Comparison of ENCODE assay signal across 8 cellular contexts in genomic region chr1:10209905-10210810, GRCh38. TPM values are rescaled to one million over a fixed set of nuclear protein-coding genes. Genes with fewer than 3 reads are reported as not detected.
DNase-seq lines count a peak whose midpoint lies in the region; TF ChIP-seq lines count a peak whose summit lies in the region.

KIF1B (plus strand) TSS chr1:10210570; CDS start chr1:10232329, 21,759 bp downstream.

- H3K36me3 ChIP-seq in H7 (replicated peaks; ENCODE audit: control insufficient read depth, insufficient read depth, low read length), result no peaks in the 10 kb centered on the region
- no peaks in the 10 kb centered on the region for H3K36me3 ChIP-seq in Loucy (ENCODE audit: insufficient read depth, low read length)
- no peaks in the 10 kb centered on the region for H3K36me3 ChIP-seq in stomach smooth muscle (ENCODE audit: control insufficient read depth in 2 of 2, insufficient read depth in 2 of 2, low read length in 2 of 2)

- H3K4me3 ChIP-seq in H7 (ENCODE audit: insufficient read depth, low read depth, low read length), result peak within 1 kb of the TSS; percentile 91
- peak within 1 kb of the TSS; percentile 100 for H3K4me3 ChIP-seq in Loucy (ENCODE audit: low read length, poor library complexity, severe bottlenecking)
- peak within 1 kb of the TSS; percentile 98 for H3K4me3 ChIP-seq in fibroblast of villous mesenchyme (ENCODE audit: low read depth, low read length)
- H3K4me3 ChIP-seq in stomach smooth muscle (ENCODE audit: low read length in 2 of 2), result peak within 1 kb of the TSS; percentile 95 to 98

- H3K9me2 ChIP-seq in Loucy (replicated peaks; ENCODE audit: low read depth, low read length), result no peaks in the 10 kb centered on the region

- H3K9ac ChIP-seq in Loucy (ENCODE audit: low read depth, low read length, poor library complexity, severe bottlenecking), result peak within 1 kb of the TSS; percentile 96
- H3K9ac ChIP-seq in stomach smooth muscle (ENCODE audit: low read length in 2 of 2), result peak within 1 kb of the TSS; percentile 97 to 99

- peaks cover 3% of the 10 kb centered on the region; the same call in 1 of the 2 replicates for H3F3A ChIP-seq in Loucy (ENCODE audit: low read depth)

- peak within 1 kb of the TSS; percentile 97 for H3K4me3 Mint-ChIP-seq in neural crest cell

- peak within 1 kb of the TSS; percentile 99 for H3K4me2 ChIP-seq in Loucy (ENCODE audit: low read depth, low read length, poor library complexity, severe bottlenecking)

- peaks cover 15% of the 10 kb centered on the region for H4K20me1 ChIP-seq in Loucy (ENCODE audit: insufficient read depth, low read length, poor library complexity, severe bottlenecking)

- H3K4me1 ChIP-seq in Loucy (ENCODE audit: insufficient read depth, low read length, poor library complexity, severe bottlenecking), result peaks cover 27% of the 10 kb centered on the region
- H3K4me1 ChIP-seq in stomach smooth muscle (ENCODE audit: control insufficient read depth, insufficient read depth, low read length), result peaks cover 23% of the 10 kb centered on the region

- TF ChIP-seq CTCF in Loucy (conservative IDR thresholded peaks at IDR 0.05; ENCODE audit: low read length) (peak; percentile 78), fibroblast of villous mesenchyme (IDR thresholded peaks at IDR 0.05; ENCODE audit: insufficient read depth, low read depth, low read length) (peak; percentile 90), neural crest cell (conservative IDR thresholded peaks at IDR 0.05) (peak; percentile 100)

- no peaks in the 10 kb centered on the region for H3K36me3 Mint-ChIP-seq in neural crest cell (ENCODE audit: low read depth)

- peak; percentile 96 for DNase-seq in G401 (ENCODE audit: low spot score)
- peak; percentile 100 for DNase-seq in H7
- peak; percentile 82 for DNase-seq in SHP77 treated with DMSO at 0.1 percent for 48 hours (lab: John Stamatoyannopoulos, UW)
- peak; percentile 97 for DNase-seq in activated gamma-delta T cell (lab: John Stamatoyannopoulos, UW)
- peak; percentile 98 for DNase-seq in fibroblast of villous mesenchyme (ENCODE audit: low read depth)
- peak; percentile 99 for DNase-seq in neural crest cell (ENCODE audit: low read depth, low spot score)

- in situ Hi-C loops in G401 (cut with HindIII; ENCODE audit: low sequenced_read_pairs), result no loop called here

- no peaks in the 10 kb centered on the region for H3K9me3 Mint-ChIP-seq in neural crest cell

- H3K27me3 ChIP-seq in H7 (ENCODE audit: control insufficient read depth, insufficient read depth, low read length) (no peaks in the 10 kb centered on the region), Loucy (ENCODE audit: insufficient read depth, low read length, poor library complexity, severe bottlenecking) (no peaks in the 10 kb centered on the region), stomach smooth muscle (ENCODE audit: control insufficient read depth in 1 of 2, insufficient read depth in 2 of 2, low read length in 2 of 2) (no peaks in the 10 kb centered on the region)

- H3K9me3 ChIP-seq in Loucy (ENCODE audit: insufficient read depth, low read depth, low read length), result no peaks in the 10 kb centered on the region
- H3K9me3 ChIP-seq in stomach smooth muscle (ENCODE audit: control insufficient read depth in 2 of 2, low read length in 2 of 2), result no peaks in the 10 kb centered on the region

- H2AFZ ChIP-seq in Loucy (ENCODE audit: low read length), result peak within 1 kb of the TSS; percentile 100

- H3K27ac Mint-ChIP-seq in neural crest cell (ENCODE audit: unreplicated experiment), result peak within 1 kb of the TSS; percentile 99

- peaks cover 30% of the 10 kb centered on the region for H3K79me2 ChIP-seq in Loucy (ENCODE audit: insufficient read depth, low read length)

- H3K4me1 Mint-ChIP-seq in neural crest cell, result peaks cover 39% of the 10 kb centered on the region

- H3K27me3 Mint-ChIP-seq in neural crest cell (ENCODE audit: low read depth), result no peaks in the 10 kb centered on the region

- peak within 1 kb of the TSS; percentile 98 for H3K27ac ChIP-seq in stomach smooth muscle (ENCODE audit: low read length)

RNA-seq across cellular contexts. Expression of gene KIF1B, which starts in this region (rescaled TPM):
- 11.8 and 19.9 TPM in 2 replicates for total RNA-seq in G401 (2014; rRNA removed; shearing (Covaris generic))
- total RNA-seq in H7 (2014; rRNA removed; shearing (Covaris generic)), result 32.1 and 44.8 TPM in 2 replicates
- total RNA-seq in fibroblast of villous mesenchyme (24.8 and 36.3 TPM in 2 replicates), neural crest cell (113 and 116 TPM in 2 replicates)

Comparison
In these comparisons a context has a peak if more than half of its experiments do, and no peak if none do; other contexts are left out.
1. Peak in every context shown above with its lines: DNase-seq, H3K4me3 ChIP-seq and H3K27ac ChIP-seq.